Comparison of ENCODE assay signal across 24 cellular contexts in genomic region chr1:109479901-109480300, GRCh38. TPM values are rescaled to one million over a fixed set of nuclear protein-coding genes. Genes with fewer than 3 reads are reported as not detected.
"Had no signal": no experiment of that assay in that cellular context is flagged by ENCODE, and none has a peak within 500 bp of the region (broad histone marks: within the 10 kb centered on the region; RNA-seq: fewer than 3 reads in every experiment).

No MANE protein-coding gene starts in this region.

- H3K9me3 ChIP-seq: SJCRH30 had no signal

- H3K27ac ChIP-seq: RWPE1, SJCRH30 had no signal

- H3K4me1 ChIP-seq: SJCRH30 had no signal

- H3K36me3 ChIP-seq: SJCRH30 had no signal

- DNase-seq: IMR-90, Karpas-422, KG1, MM.1S, NCI-H1092 treated with DMSO at 0.1 percent for 48 hours, NCI-H1436, NCI-H187, NCI-H2029, NCI-H2081 treated with DMSO at 0.1 percent for 48 hours, NCI-H2171, NCI-H226, NCI-H446, NCI-H510A, NCI-H524 treated with DMSO at 0.1 percent for 48 hours, NCI-H69, NCI-H774, PC-3, SHP77 treated with DMSO at 0.1 percent for 48 hours, SJCRH30 had no signal

- H3K4me3 ChIP-seq: SJCRH30 had no signal

- ATAC-seq: HepG2, Panc1, PC-3, SK-N-SH treated with all-trans-retinoic acid at 6 μM for 48 hours had no signal

RNA-seq across cellular contexts. Expression of gene SYPL2, which starts 13.6 kb away (rescaled TPM):
- total RNA-seq: OCI-LY7, PC-3 had no signal
